Comparison of ENCODE assay signal across 1 cellular context in the genomic region with DNA sequence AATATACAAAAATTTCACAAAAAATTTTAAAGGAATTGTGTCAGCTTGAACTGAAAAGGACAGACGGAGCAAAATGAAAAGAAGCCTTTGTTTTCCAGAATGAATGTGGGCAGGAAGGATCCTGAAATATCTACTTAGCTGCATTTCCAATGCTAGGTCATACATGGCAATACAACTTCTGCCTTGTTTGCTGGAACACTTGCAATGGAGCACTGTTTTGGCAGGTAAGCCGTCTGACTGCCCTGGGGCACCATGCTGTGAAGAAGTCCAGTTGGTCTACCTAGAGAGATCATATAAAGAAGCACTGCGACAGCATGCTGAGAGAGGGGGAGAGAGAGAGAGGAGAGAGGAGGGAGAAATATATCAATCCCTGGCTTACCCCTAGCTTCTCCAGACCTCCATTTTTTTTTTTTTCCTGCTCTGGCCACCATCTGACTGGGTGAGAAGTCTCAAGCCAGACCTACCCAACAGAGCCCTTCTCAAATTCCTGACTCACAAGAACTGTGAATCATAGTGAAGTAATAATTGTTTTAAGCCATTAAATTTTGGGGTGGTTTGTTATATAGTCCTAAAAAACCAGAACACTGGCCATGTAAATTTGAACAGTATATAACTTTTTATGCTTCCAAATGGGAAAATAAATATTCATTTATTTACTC.
TF ChIP-seq lines count a peak whose summit lies in the region.

No MANE protein-coding gene starts in this region.

TF ChIP-seq in H1, 55 proteins besides CTCF, POLR2A, EP300 and RAD21:
- TF ChIP-seq, protein P1, sequence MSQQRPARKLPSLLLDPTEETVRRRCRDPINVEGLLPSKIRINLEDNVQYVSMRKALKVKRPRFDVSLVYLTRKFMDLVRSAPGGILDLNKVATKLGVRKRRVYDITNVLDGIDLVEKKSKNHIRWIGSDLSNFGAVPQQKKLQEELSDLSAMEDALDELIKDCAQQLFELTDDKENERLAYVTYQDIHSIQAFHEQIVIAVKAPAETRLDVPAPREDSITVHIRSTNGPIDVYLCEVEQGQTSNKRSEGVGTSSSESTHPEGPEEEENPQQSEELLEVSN (IDR thresholded peaks at IDR 0.05): no peak
- no peak for TF ChIP-seq TAF7 (optimal IDR thresholded peaks at IDR 0.05; ENCODE audit: borderline replicate concordance, low read depth, low read length)
- TF ChIP-seq SAP30 (IDR thresholded peaks at IDR 0.05; ENCODE audit: insufficient read depth, insufficient replicate concordance, low read length): no peak
- no peak for TF ChIP-seq CBX5 (IDR thresholded peaks at IDR 0.05; ENCODE audit: low read depth, low read length)
- no peak for TF ChIP-seq JUND (IDR thresholded peaks at IDR 0.05; ENCODE audit: low read length)
- TF ChIP-seq TBP (IDR thresholded peaks at IDR 0.05; ENCODE audit: low read depth, low read length): no peak
- TF ChIP-seq SP4 (IDR thresholded peaks at IDR 0.05; ENCODE audit: low read length): no peak
- no peak for TF ChIP-seq KDM4A (IDR thresholded peaks at IDR 0.05; ENCODE audit: low read depth, low read length, severe bottlenecking)
- TF ChIP-seq RFX5 (IDR thresholded peaks at IDR 0.05; ENCODE audit: borderline replicate concordance, low read depth, low read length): no peak
- TF ChIP-seq, protein P2, sequence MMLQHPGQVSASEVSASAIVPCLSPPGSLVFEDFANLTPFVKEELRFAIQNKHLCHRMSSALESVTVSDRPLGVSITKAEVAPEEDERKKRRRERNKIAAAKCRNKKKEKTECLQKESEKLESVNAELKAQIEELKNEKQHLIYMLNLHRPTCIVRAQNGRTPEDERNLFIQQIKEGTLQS (IDR thresholded peaks at IDR 0.05; ENCODE audit: insufficient read depth, low read depth, low read length): no peak
- TF ChIP-seq BACH1 (IDR thresholded peaks at IDR 0.05; ENCODE audit: low read length): no peak
- TF ChIP-seq POLR2AphosphoS5 (IDR thresholded peaks at IDR 0.05; ENCODE audit: low read depth, low read length): no peak
- no peak for TF ChIP-seq RNF2 (IDR thresholded peaks at IDR 0.05; ENCODE audit: borderline replicate concordance, low read depth, low read length, missing control alignments, poor library complexity, severe bottlenecking)
- TF ChIP-seq GTF2F1 (IDR thresholded peaks at IDR 0.05; ENCODE audit: borderline replicate concordance, low read depth, low read length): no peak
- TF ChIP-seq RXRA (IDR thresholded peaks at IDR 0.05; ENCODE audit: insufficient read depth, low read depth, low read length): no peak
